16 cellular contexts compared by ENCODE assay signal in genomic region chr3:66662894-66663293, GRCh38.
DNase-seq lines count a peak whose midpoint lies in the region; ATAC-seq and TF ChIP-seq lines count a peak whose summit lies in the region.
"Had no signal": no experiment of that assay in that cellular context is flagged by ENCODE, and none has a peak within 500 bp of the region (broad histone marks: within the 10 kb centered on the region; RNA-seq: fewer than 3 reads in every experiment).

No MANE protein-coding gene starts in this region.

- no peak overlapping the region for H3K27ac Mint-ChIP-seq in stimulated activated naive CD8-positive, alpha-beta T cell treated with anti-CD3 and anti-CD28 coated beads, Interleukin-15, amount 100 ng/mL, for 72 hours
- H3K27ac Mint-ChIP-seq: CD4-positive, alpha-beta T cell had no signal

- ATAC-seq in stimulated activated naive CD8-positive, alpha-beta T cell treated with anti-CD3 and anti-CD28 coated beads, Interleukin-15, amount 100 ng/mL, for 72 hours = no peak
- ATAC-seq: A549, GM12878 had no signal

- no peaks in the 10 kb centered on the region for H3K36me3 ChIP-seq in kidney epithelial cell (ENCODE audit: control insufficient read depth, insufficient read depth, low read length)
- H3K36me3 ChIP-seq: HAP-1 had no signal

- no peaks in the 10 kb centered on the region for H3K27me3 ChIP-seq in kidney epithelial cell (ENCODE audit: control insufficient read depth, insufficient read depth, low read length)

- no peak overlapping the region for H3K4me3 Mint-ChIP-seq in stimulated activated naive CD8-positive, alpha-beta T cell treated with anti-CD3 and anti-CD28 coated beads, Interleukin-15, amount 100 ng/mL, for 72 hours
- H3K4me3 Mint-ChIP-seq: CD4-positive, alpha-beta T cell had no signal

- no peak overlapping the region for H3K4me3 ChIP-seq in kidney epithelial cell (ENCODE audit: low read depth, low read length)
- H3K4me3 ChIP-seq: A549, GM12878, GM23248, HAP-1 had no signal

- H3K27me3 Mint-ChIP-seq in stimulated activated naive CD8-positive, alpha-beta T cell treated with anti-CD3 and anti-CD28 coated beads, Interleukin-15, amount 100 ng/mL, for 72 hours = peaks cover 14% of the 10 kb centered on the region

- DNase-seq in DMS53 (lab: John Stamatoyannopoulos, UW) = peak; percentile 17
- no peak for DNase-seq in DMS53 treated with DMSO at 0.1 percent for 48 hours (lab: John Stamatoyannopoulos, UW; ENCODE audit: unreplicated experiment)
- peak; percentile 3 to 6 for DNase-seq in SHP77 (lab: John Stamatoyannopoulos, UW)
- DNase-seq in kidney epithelial cell (ENCODE audit: low read depth) = peak; percentile 43
- no peak for DNase-seq in activated CD8-positive, alpha-beta memory T cell treated with anti-CD3 and anti-CD28 coated beads, Interleukin-2, amount 50 U/mL, for 48 hours
- DNase-seq in NCI-H146 (lab: John Stamatoyannopoulos, UW) = no peak
- DNase-seq in stimulated activated naive CD8-positive, alpha-beta T cell treated with anti-CD3 and anti-CD28 coated beads, Interleukin-15, amount 100 ng/mL, for 72 hours = no peak
- DNase-seq: AML-193; CD4-positive, alpha-beta T cell; DMS153; DND-41; EL; GM23248 had no signal

- peaks cover 0 to 5% of the 10 kb centered on the region in 2 donors for H3K9me3 Mint-ChIP-seq in stimulated activated naive CD8-positive, alpha-beta T cell treated with anti-CD3 and anti-CD28 coated beads, Interleukin-15, amount 100 ng/mL, for 72 hours
- H3K9me3 Mint-ChIP-seq: CD4-positive, alpha-beta T cell had no signal

- no peak for TF ChIP-seq CTCF in kidney epithelial cell (IDR thresholded peaks at IDR 0.05; ENCODE audit: insufficient read depth, low read length, poor library complexity, severe bottlenecking)

- no peaks in the 10 kb centered on the region for H3K4me1 Mint-ChIP-seq in stimulated activated naive CD8-positive, alpha-beta T cell treated with anti-CD3 and anti-CD28 coated beads, Interleukin-15, amount 100 ng/mL, for 72 hours

Comparison
In these comparisons a context has a peak if more than half of its experiments do, and no peak if none do; other contexts are left out.
1. DNase-seq: peak in DMS53 (single experiment), SHP77 (2 of 2) and kidney epithelial cell (single experiment); none in DMS53 treated with DMSO at 0.1 percent for 48 hours (single experiment), activated CD8-positive, alpha-beta memory T cell treated with anti-CD3 and anti-CD28 coated beads, Interleukin-2, amount 50 U/mL, for 48 hours (single experiment), NCI-H146 (single experiment) and stimulated activated naive CD8-positive, alpha-beta T cell treated with anti-CD3 and anti-CD28 coated beads, Interleukin-15, amount 100 ng/mL, for 72 hours (0 of 2).